ENCODE assay signal across 22 cellular contexts in the genomic region with DNA sequence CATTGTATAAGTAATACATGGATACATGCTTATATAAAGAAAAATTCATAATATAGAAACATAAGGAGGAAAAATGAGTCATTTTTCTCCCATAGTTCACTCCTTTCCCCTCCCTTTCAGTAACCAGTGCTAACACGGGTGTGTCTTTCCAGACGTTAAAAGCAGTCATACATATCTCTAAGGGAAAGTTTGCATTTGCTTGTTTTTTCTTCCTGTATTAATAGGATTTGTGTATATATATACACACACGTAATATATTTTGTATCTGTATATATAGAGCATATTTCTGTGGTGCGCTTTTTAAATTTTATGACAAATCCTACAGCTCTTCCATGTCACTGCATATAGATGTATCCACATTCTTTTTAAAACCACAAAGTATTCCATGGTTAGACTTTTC.
DNase-seq lines count a peak whose midpoint lies in the region; ATAC-seq, FAIRE-seq and TF ChIP-seq lines count a peak whose summit lies in the region.
"Had no signal": no experiment of that assay in that cellular context is flagged by ENCODE, and none has a peak within 500 bp of the region (broad histone marks: within the 10 kb centered on the region; RNA-seq: fewer than 3 reads in every experiment).

No MANE protein-coding gene starts in this region.

- no peak for TF ChIP-seq POLR2A in spleen (IDR thresholded peaks at IDR 0.05)

- H3K27ac ChIP-seq in spleen: no peak overlapping the region
- H3K27ac ChIP-seq: C4-2B had no signal

- no peaks in the 10 kb centered on the region for H3K9me3 Mint-ChIP-seq in activated naive CD4-positive, alpha-beta T cell treated with anti-CD3 and anti-CD28 coated beads, Interleukin-2, amount 50 U/mL, for 24 hours
- H3K9me3 Mint-ChIP-seq in activated naive CD4-positive, alpha-beta T cell treated with anti-CD3 and anti-CD28 coated beads, Interleukin-2, amount 50 U/mL, for 72 hours: no peaks in the 10 kb centered on the region
- no peaks in the 10 kb centered on the region for H3K9me3 Mint-ChIP-seq in stimulated activated effector memory CD8-positive, alpha-beta T cell treated with anti-CD3 and anti-CD28 coated beads, Interleukin-12 subunit alpha, Interleukin-12 subunit beta, amount 100 ng/mL, for 72 hours
- H3K9me3 Mint-ChIP-seq: GM23338 had no signal

- H3K4me3 ChIP-seq in bronchial epithelial cell (ENCODE audit: low read depth, low read length): no peak overlapping the region
- no peak overlapping the region for H3K4me3 ChIP-seq in spleen
- H3K4me3 ChIP-seq in MG63: no peak overlapping the region
- H3K4me3 ChIP-seq: GM23338, HAP-1, K562 had no signal

- H3K4me1 Mint-ChIP-seq in activated naive CD4-positive, alpha-beta T cell treated with anti-CD3 and anti-CD28 coated beads, Interleukin-2, amount 50 U/mL, for 24 hours: peaks cover 21% of the 10 kb centered on the region
- H3K4me1 Mint-ChIP-seq in stimulated activated effector memory CD8-positive, alpha-beta T cell treated with anti-CD3 and anti-CD28 coated beads, Interleukin-12 subunit alpha, Interleukin-12 subunit beta, amount 100 ng/mL, for 72 hours: no peaks in the 10 kb centered on the region

- no peaks in the 10 kb centered on the region for H3K9me3 ChIP-seq in spleen
- no peaks in the 10 kb centered on the region for H3K9me3 ChIP-seq in MG63
- H3K9me3 ChIP-seq: HAP-1 had no signal

- peaks cover 17% of the 10 kb centered on the region for H3K36me3 Mint-ChIP-seq in activated naive CD4-positive, alpha-beta T cell treated with anti-CD3 and anti-CD28 coated beads, Interleukin-2, amount 50 U/mL, for 24 hours
- peaks cover 3 to 4% of the 10 kb centered on the region in 2 donors for H3K36me3 Mint-ChIP-seq in activated naive CD4-positive, alpha-beta T cell treated with anti-CD3 and anti-CD28 coated beads, Interleukin-2, amount 50 U/mL, for 72 hours
- H3K36me3 Mint-ChIP-seq in stimulated activated effector memory CD8-positive, alpha-beta T cell treated with anti-CD3 and anti-CD28 coated beads, Interleukin-12 subunit alpha, Interleukin-12 subunit beta, amount 100 ng/mL, for 72 hours: peaks cover 56% of the 10 kb centered on the region

- WGBS in spleen, 5 donors: 86 to 96% (median 93%) methylated on average over 4 of the region's 4 CpGs

- H3K36me3 ChIP-seq in bronchial epithelial cell (ENCODE audit: control insufficient read depth, insufficient read depth, low read length) (peaks cover 2% of the 10 kb centered on the region), spleen (peaks cover 0 to 89% (median 25%) of the 10 kb centered on the region in 6 donors), MG63 (peaks cover 23% of the 10 kb centered on the region)

- peak overlapping the region; percentile 49 for H3K27ac Mint-ChIP-seq in activated naive CD4-positive, alpha-beta T cell treated with anti-CD3 and anti-CD28 coated beads, Interleukin-2, amount 50 U/mL, for 24 hours
- H3K27ac Mint-ChIP-seq in activated naive CD4-positive, alpha-beta T cell treated with anti-CD3 and anti-CD28 coated beads, Interleukin-2, amount 50 U/mL, for 72 hours: no peak overlapping the region
- H3K27ac Mint-ChIP-seq in stimulated activated effector memory CD8-positive, alpha-beta T cell treated with anti-CD3 and anti-CD28 coated beads, Interleukin-12 subunit alpha, Interleukin-12 subunit beta, amount 100 ng/mL, for 72 hours: peak overlapping the region; percentile 20
- H3K27ac Mint-ChIP-seq: GM23338 had no signal

- intact Hi-C loops in spleen (cut with DNase I; ENCODE audit: low total_unique reads): no loop called here

- FAIRE-seq in bronchial epithelial cell (lab: Jason Lieb, UNC): no peak
- FAIRE-seq: G401.6, GM18507, K562 had no signal

- no peak for ATAC-seq in activated naive CD4-positive, alpha-beta T cell treated with anti-CD3 and anti-CD28 coated beads, Interleukin-2, amount 50 U/mL, for 72 hours
- ATAC-seq in esophagus mucosa: peak; percentile 84
- no peak for ATAC-seq in stimulated activated effector memory CD8-positive, alpha-beta T cell treated with anti-CD3 and anti-CD28 coated beads, Interleukin-12 subunit alpha, Interleukin-12 subunit beta, amount 100 ng/mL, for 72 hours
- ATAC-seq: GM23338, K562 had no signal

- no peak for TF ChIP-seq CTCF in bronchial epithelial cell (IDR thresholded peaks at IDR 0.05; ENCODE audit: insufficient read depth, low read length, severe bottlenecking)
- no peak for TF ChIP-seq CTCF in spleen (IDR thresholded peaks at IDR 0.05 in 8 of 11, conservative IDR thresholded peaks at IDR 0.05 in 3 of 11)

- H3K27me3 ChIP-seq in bronchial epithelial cell (ENCODE audit: control insufficient read depth, insufficient read depth, low read length) (no peaks in the 10 kb centered on the region), spleen (replicated peaks in 1 of 7) (no peaks in the 10 kb centered on the region), MG63 (no peaks in the 10 kb centered on the region)

- H3K4me1 ChIP-seq in spleen: peaks cover 0 to 8% (median 0%) of the 10 kb centered on the region in 6 donors

- no peak for DNase-seq in activated naive CD4-positive, alpha-beta T cell treated with anti-CD3 and anti-CD28 coated beads, Interleukin-2, amount 50 U/mL, for 72 hours (ENCODE audit: low spot score in 2 of 2)
- DNase-seq in bronchial epithelial cell (ENCODE audit: low read depth) (peak; percentile 50), spleen (no peak), NCI-H1694 treated with DMSO at 0.1 percent for 48 hours (lab: John Stamatoyannopoulos, UW) (no peak), MG63 (no peak)
- no peak for DNase-seq in stimulated activated effector memory CD8-positive, alpha-beta T cell treated with anti-CD3 and anti-CD28 coated beads, Interleukin-12 subunit alpha, Interleukin-12 subunit beta, amount 100 ng/mL, for 72 hours (ENCODE audit: low spot score in 2 of 2)
- DNase-seq: MM.1S, NCI-H1048, NCI-H1436, NCI-H1930, NCI-H2227 treated with DMSO at 0.1 percent for 48 hours, NCI-H510A, NCI-H748 treated with DMSO at 0.1 percent for 48 hours, SIG-M5 had no signal

- no peak overlapping the region for H3K4me3 Mint-ChIP-seq in activated naive CD4-positive, alpha-beta T cell treated with anti-CD3 and anti-CD28 coated beads, Interleukin-2, amount 50 U/mL, for 24 hours
- no peak overlapping the region for H3K4me3 Mint-ChIP-seq in stimulated activated effector memory CD8-positive, alpha-beta T cell treated with anti-CD3 and anti-CD28 coated beads, Interleukin-12 subunit alpha, Interleukin-12 subunit beta, amount 100 ng/mL, for 72 hours
- H3K4me3 Mint-ChIP-seq: GM23338 had no signal

- no peaks in the 10 kb centered on the region for H3K27me3 Mint-ChIP-seq in activated naive CD4-positive, alpha-beta T cell treated with anti-CD3 and anti-CD28 coated beads, Interleukin-2, amount 50 U/mL, for 24 hours

Comparison
In these comparisons a context has a peak if more than half of its experiments do, and no peak if none do; other contexts are left out.
1. H3K27ac Mint-ChIP-seq: peak in activated naive CD4-positive, alpha-beta T cell treated with anti-CD3 and anti-CD28 coated beads, Interleukin-2, amount 50 U/mL, for 24 hours (single experiment) and stimulated activated effector memory CD8-positive, alpha-beta T cell treated with anti-CD3 and anti-CD28 coated beads, Interleukin-12 subunit alpha, Interleukin-12 subunit beta, amount 100 ng/mL, for 72 hours (single experiment); none in activated naive CD4-positive, alpha-beta T cell treated with anti-CD3 and anti-CD28 coated beads, Interleukin-2, amount 50 U/mL, for 72 hours (0 of 2).